In the genomic region with DNA sequence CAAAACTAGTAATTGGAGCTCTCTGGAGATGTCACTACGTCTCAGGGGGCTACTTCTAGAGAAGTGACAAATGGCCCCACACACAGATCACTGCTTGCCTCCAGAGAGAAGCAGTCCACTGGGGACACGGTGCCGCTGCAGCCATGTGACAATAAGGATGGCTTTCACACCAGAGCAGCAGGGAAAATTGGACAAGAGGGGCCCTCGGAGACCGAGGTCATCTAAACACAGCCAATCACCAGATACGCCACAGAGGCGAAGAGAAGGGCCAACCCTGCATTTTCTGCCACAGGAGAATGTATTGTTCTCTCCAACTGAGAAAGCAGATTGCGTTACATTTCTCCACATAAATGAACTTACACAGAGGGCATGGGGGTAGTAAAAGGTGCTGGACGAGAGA, we compare ENCODE assay signal across 1 cellular context.
TF ChIP-seq lines count a peak whose summit lies in the region.

No MANE protein-coding gene starts in this region.

TF ChIP-seq in WTC11, 78 proteins besides CTCF, POLR2A, EP300 and RAD21 (continued from another document):
- TF ChIP-seq, protein P1, sequence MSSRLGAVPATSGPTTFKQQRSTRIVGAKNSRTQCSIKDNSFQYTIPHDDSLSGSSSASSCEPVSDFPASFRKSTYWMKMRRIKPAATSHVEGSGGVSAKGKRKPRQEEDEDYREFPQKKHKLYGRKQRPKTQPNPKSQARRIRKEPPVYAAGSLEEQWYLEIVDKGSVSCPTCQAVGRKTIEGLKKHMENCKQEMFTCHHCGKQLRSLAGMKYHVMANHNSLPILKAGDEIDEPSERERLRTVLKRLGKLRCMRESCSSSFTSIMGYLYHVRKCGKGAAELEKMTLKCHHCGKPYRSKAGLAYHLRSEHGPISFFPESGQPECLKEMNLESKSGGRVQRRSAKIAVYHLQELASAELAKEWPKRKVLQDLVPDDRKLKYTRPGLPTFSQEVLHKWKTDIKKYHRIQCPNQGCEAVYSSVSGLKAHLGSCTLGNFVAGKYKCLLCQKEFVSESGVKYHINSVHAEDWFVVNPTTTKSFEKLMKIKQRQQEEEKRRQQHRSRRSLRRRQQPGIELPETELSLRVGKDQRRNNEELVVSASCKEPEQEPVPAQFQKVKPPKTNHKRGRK (CRISPR knock-in tag; IDR thresholded peaks at IDR 0.05; ENCODE audit: borderline replicate concordance), result no peak
- TF ChIP-seq, protein P2, sequence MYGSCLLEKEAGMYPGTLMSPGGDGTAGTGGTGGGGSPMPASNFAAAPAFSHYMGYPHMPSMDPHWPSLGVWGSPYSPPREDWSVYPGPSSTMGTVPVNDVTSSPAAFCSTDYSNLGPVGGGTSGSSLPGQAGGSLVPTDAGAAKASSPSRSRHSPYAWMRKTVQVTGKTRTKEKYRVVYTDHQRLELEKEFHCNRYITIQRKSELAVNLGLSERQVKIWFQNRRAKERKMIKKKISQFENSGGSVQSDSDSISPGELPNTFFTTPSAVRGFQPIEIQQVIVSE (CRISPR knock-in tag; IDR thresholded peaks at IDR 0.05; ENCODE audit: borderline replicate concordance), result no peak
- TF ChIP-seq OVOL2 (CRISPR knock-in tag; IDR thresholded peaks at IDR 0.05; ENCODE audit: borderline replicate concordance) (no peak), ELF4 (CRISPR knock-in tag; IDR thresholded peaks at IDR 0.05; ENCODE audit: low read depth) (no peak), ZNF425 (CRISPR knock-in tag; conservative IDR thresholded peaks at IDR 0.05) (no peak), ZNF317 (CRISPR knock-in tag; IDR thresholded peaks at IDR 0.05; ENCODE audit: borderline replicate concordance, low read depth) (no peak)
